Comparison of ENCODE assay signal across 20 cellular contexts in the genomic region with DNA sequence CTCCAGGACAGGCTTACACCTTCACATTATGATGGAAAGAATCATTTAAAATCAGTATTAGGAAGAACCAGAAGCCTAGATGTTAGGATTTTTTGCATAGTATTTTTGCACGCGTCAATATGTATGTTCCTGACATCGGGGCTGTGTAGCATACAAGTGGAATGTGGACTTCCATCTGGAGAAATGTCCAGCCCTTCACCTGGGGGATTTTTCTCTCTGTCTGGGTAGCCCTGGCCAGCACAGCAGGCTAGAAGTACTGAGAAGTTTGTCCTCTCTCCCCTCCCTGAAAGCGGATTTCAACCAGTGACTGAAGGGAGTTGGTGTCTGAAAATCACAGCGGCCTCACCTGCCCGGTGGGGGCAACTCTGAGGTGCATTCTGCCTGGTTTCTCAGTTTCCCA.
"Had no signal": no experiment of that assay in that cellular context is flagged by ENCODE, and none has a peak within 500 bp of the region (broad histone marks: within the 10 kb centered on the region; RNA-seq: fewer than 3 reads in every experiment).

No MANE protein-coding gene starts in this region.

- DNase-seq: Kasumi-1, MM.1S, NCI-H1092 treated with DMSO at 0.1 percent for 48 hours, NCI-H1436, NCI-H187, NCI-H2029, NCI-H2081 treated with DMSO at 0.1 percent for 48 hours, NCI-H2171, NCI-H226, NCI-H446, NCI-H510A, NCI-H524 treated with DMSO at 0.1 percent for 48 hours, NCI-H69, NCI-H774, Right ventricle myocardium superior, RPMI8226, SIG-M5 had no signal

- H3K4me2 ChIP-seq: KMS-11 had no signal

- H3K4me3 ChIP-seq: SJSA1, SK-N-MC had no signal

- H3K27me3 ChIP-seq: SJSA1 had no signal

- H3K9me3 ChIP-seq: SJSA1 had no signal

- H3K27ac ChIP-seq: KMS-11, SJSA1, SK-N-MC had no signal

- H3K36me3 ChIP-seq: SJSA1 had no signal
